Comparison of ENCODE assay signal across 8 cellular contexts in the genomic region with DNA sequence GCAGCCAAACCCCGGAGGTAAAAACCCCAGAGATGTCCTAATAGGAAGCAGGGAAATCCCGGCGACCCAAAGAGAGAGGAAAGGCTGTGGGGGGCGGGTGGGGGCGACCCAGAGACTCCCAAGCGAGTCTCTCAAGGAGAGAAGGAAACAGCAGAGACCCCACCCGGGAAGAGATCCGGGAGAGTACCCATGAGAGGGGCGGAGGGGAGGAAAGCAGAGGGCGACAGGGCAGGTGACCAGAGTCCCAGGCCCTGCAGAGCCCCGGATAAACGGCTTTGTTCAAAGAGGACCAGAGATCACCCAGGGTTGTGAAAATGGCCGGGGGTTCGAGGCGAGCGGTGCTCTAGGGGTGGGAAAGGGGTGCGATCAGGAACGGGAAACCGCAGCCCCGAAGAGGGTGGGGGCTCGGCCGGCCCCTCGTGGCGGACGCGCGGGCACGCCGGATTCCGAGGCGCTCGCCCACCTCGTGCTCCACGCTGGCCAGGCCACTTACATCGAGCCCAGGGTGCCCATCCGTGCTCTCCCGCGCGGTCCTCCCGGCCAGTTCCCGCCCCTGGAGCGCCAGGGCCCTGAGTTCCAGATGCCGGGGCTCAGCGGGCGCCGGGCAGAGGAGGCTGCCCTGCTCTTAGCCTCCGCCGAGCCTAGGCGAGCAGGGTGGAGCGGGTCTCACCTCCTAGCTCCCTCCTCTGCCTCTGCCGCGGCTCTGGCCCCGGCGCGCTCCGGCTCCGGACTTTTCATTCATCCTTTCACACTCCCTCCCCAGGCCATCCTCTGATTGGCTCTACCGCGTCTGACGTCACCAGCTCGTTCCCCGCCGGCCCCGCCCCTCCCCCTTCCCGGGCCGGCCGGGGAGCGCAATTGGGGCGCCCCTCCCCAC. TPM values are rescaled to one million over a fixed set of nuclear protein-coding genes. Genes with fewer than 3 reads are reported as not detected.
DNase-seq lines count a peak whose midpoint lies in the region; ATAC-seq and TF ChIP-seq lines count a peak whose summit lies in the region.

No MANE protein-coding gene starts in this region.

- peak overlapping the region; percentile 15; the same call in 1 of the 2 replicates for H3K4me3 ChIP-seq in AG04449 (ENCODE audit: low read depth, low read length)
- no peak overlapping the region for H3K4me3 ChIP-seq in fibroblast of mammary gland (ENCODE audit: control insufficient read depth, low read depth, low read length)

- POLR2A ChIA-PET in AG04449 (lab: Yijun Ruan, JAX): interaction anchor here (0.5 kb wide), 1 partner anchor 305 kb away, joined by 3 read pairs; no protein-coding TSS in a partner anchor

- DNase-seq in AG04449 (ENCODE audit: low read depth, low spot score): no peak
- peak; percentile 11 to 44 for DNase-seq in NOMO-1 (lab: John Stamatoyannopoulos, UW; ENCODE audit: unreplicated experiment in 2 of 2)
- peak; percentile 53 for DNase-seq in activated T-helper 1 cell treated with anti-CD3 and anti-CD28 coated beads, Interleukin-12 subunit alpha, Interleukin-12 subunit beta, Interleukin-2, Interleukin-4 antibody, amounts not matched to agents 30 ng/mL and 10 ng/mL and 1 ng/mL, durations not matched to agents 14 hours and 24 hours and 36 hours (ENCODE audit: low spot score)
- peak; percentile 64 for DNase-seq in fibroblast of mammary gland (ENCODE audit: low read depth)
- peak; percentile 83 for DNase-seq in natural killer cell treated with Interleukin-12 subunit alpha and Interleukin-12 subunit beta and Interleukin-15 and Interleukin-18, amount 100 ng/mL, for 72 hours (ENCODE audit: low spot score)
- peak; percentile 66 for DNase-seq in stimulated activated naive CD4-positive, alpha-beta T cell treated with Interleukin-2 at 50 U/mL for 16 hours (lab: John Stamatoyannopoulos, UW)

- CTCF ChIA-PET in AG04449 (lab: Yijun Ruan, JAX): interaction anchor here (1.1 to 7.2 kb wide), 2 partner anchors 36 to 42 kb away, joined by 3 to 65 read pairs; no protein-coding TSS in a partner anchor

- H3K36me3 Mint-ChIP-seq in activated T-helper 1 cell treated with anti-CD3 and anti-CD28 coated beads, Interleukin-12 subunit alpha, Interleukin-12 subunit beta, Interleukin-2, Interleukin-4 antibody, amounts not matched to agents 30 ng/mL and 10 ng/mL and 1 ng/mL, durations not matched to agents 14 hours and 24 hours and 36 hours (ENCODE audit: low read depth): peaks cover 2% of the 10 kb centered on the region
- H3K36me3 Mint-ChIP-seq in natural killer cell treated with Interleukin-12 subunit alpha and Interleukin-12 subunit beta and Interleukin-15 and Interleukin-18, amount 100 ng/mL, for 72 hours: no peaks in the 10 kb centered on the region

- H3K4me3 Mint-ChIP-seq in activated T-helper 1 cell treated with anti-CD3 and anti-CD28 coated beads, Interleukin-12 subunit alpha, Interleukin-12 subunit beta, Interleukin-2, Interleukin-4 antibody, amounts not matched to agents 30 ng/mL and 10 ng/mL and 1 ng/mL, durations not matched to agents 14 hours and 24 hours and 36 hours: peak overlapping the region; percentile 84
- H3K4me3 Mint-ChIP-seq in natural killer cell treated with Interleukin-12 subunit alpha and Interleukin-12 subunit beta and Interleukin-15 and Interleukin-18, amount 100 ng/mL, for 72 hours: peak overlapping the region; percentile 95

- H3K9me3 Mint-ChIP-seq in activated T-helper 1 cell treated with anti-CD3 and anti-CD28 coated beads, Interleukin-12 subunit alpha, Interleukin-12 subunit beta, Interleukin-2, Interleukin-4 antibody, amounts not matched to agents 30 ng/mL and 10 ng/mL and 1 ng/mL, durations not matched to agents 14 hours and 24 hours and 36 hours: no peaks in the 10 kb centered on the region
- H3K9me3 Mint-ChIP-seq in natural killer cell treated with Interleukin-12 subunit alpha and Interleukin-12 subunit beta and Interleukin-15 and Interleukin-18, amount 100 ng/mL, for 72 hours: no peaks in the 10 kb centered on the region

- H3K27ac Mint-ChIP-seq in activated T-helper 1 cell treated with anti-CD3 and anti-CD28 coated beads, Interleukin-12 subunit alpha, Interleukin-12 subunit beta, Interleukin-2, Interleukin-4 antibody, amounts not matched to agents 30 ng/mL and 10 ng/mL and 1 ng/mL, durations not matched to agents 14 hours and 24 hours and 36 hours: no peak overlapping the region
- H3K27ac Mint-ChIP-seq in natural killer cell treated with Interleukin-12 subunit alpha and Interleukin-12 subunit beta and Interleukin-15 and Interleukin-18, amount 100 ng/mL, for 72 hours: peak overlapping the region; percentile 78 to 91

- intact Hi-C loops in activated T-helper 1 cell treated with anti-CD3 and anti-CD28 coated beads, Interleukin-12 subunit alpha, Interleukin-12 subunit beta, Interleukin-2, Interleukin-4 antibody, amounts not matched to agents 30 ng/mL and 10 ng/mL and 1 ng/mL, durations not matched to agents 14 hours and 24 hours and 36 hours (cut with micrococcal nuclease): loop anchor here (1.0 kb wide), 2 partner anchors 12 to 17 kb away; no protein-coding TSS in a partner anchor

- TF ChIP-seq CTCF in AG04449 (IDR thresholded peaks at IDR 0.05; ENCODE audit: insufficient read depth, low read length, missing control alignments): no peak
- no peak for TF ChIP-seq CTCF in fibroblast of mammary gland (conservative IDR thresholded peaks at IDR 0.05; ENCODE audit: control insufficient read depth, insufficient read depth, low read depth, low read length)

- H3K27me3 Mint-ChIP-seq in activated T-helper 1 cell treated with anti-CD3 and anti-CD28 coated beads, Interleukin-12 subunit alpha, Interleukin-12 subunit beta, Interleukin-2, Interleukin-4 antibody, amounts not matched to agents 30 ng/mL and 10 ng/mL and 1 ng/mL, durations not matched to agents 14 hours and 24 hours and 36 hours (ENCODE audit: insufficient read depth): peaks cover 89% of the 10 kb centered on the region
- H3K27me3 Mint-ChIP-seq in natural killer cell treated with Interleukin-12 subunit alpha and Interleukin-12 subunit beta and Interleukin-15 and Interleukin-18, amount 100 ng/mL, for 72 hours: peaks cover 31 to 60% of the 10 kb centered on the region in 2 donors

- H3K4me1 Mint-ChIP-seq in activated T-helper 1 cell treated with anti-CD3 and anti-CD28 coated beads, Interleukin-12 subunit alpha, Interleukin-12 subunit beta, Interleukin-2, Interleukin-4 antibody, amounts not matched to agents 30 ng/mL and 10 ng/mL and 1 ng/mL, durations not matched to agents 14 hours and 24 hours and 36 hours (ENCODE audit: low read depth): peaks cover 11% of the 10 kb centered on the region
- H3K4me1 Mint-ChIP-seq in natural killer cell treated with Interleukin-12 subunit alpha and Interleukin-12 subunit beta and Interleukin-15 and Interleukin-18, amount 100 ng/mL, for 72 hours (ENCODE audit: low read depth in 2 of 2): peaks cover 23 to 32% of the 10 kb centered on the region in 2 donors

- ATAC-seq in GM19025 (IDR thresholded peaks at IDR 0.05; ENCODE audit: low read depth, unreplicated experiment): peak; percentile 85
- ATAC-seq in HG03571 (IDR thresholded peaks at IDR 0.05; ENCODE audit: unreplicated experiment): peak; percentile 71
- peak; percentile 90 for ATAC-seq in natural killer cell treated with Interleukin-12 subunit alpha and Interleukin-12 subunit beta and Interleukin-15 and Interleukin-18, amount 100 ng/mL, for 72 hours

RNA-seq across cellular contexts. Expression of a gene that starts 52.3 kb away (rescaled TPM):
- total RNA-seq in activated T-helper 1 cell treated with anti-CD3 and anti-CD28 coated beads, Interleukin-12 subunit alpha, Interleukin-12 subunit beta, Interleukin-2, Interleukin-4 antibody, amounts not matched to agents 30 ng/mL and 10 ng/mL and 1 ng/mL, durations not matched to agents 14 hours and 24 hours and 36 hours: not detected in 2 replicates
- not detected for total RNA-seq in natural killer cell treated with Interleukin-12 subunit alpha and Interleukin-12 subunit beta and Interleukin-15 and Interleukin-18, amount 100 ng/mL, for 72 hours
